Comparison of ENCODE assay signal across 27 cellular contexts in genomic region chr20:19083136-19083621, GRCh38.
"Had no signal": no experiment of that assay in that cellular context is flagged by ENCODE, and none has a peak within 500 bp of the region (broad histone marks: within the 10 kb centered on the region; RNA-seq: fewer than 3 reads in every experiment).

No MANE protein-coding gene starts in this region.

- H3K79me2 ChIP-seq: hepatocyte had no signal

- H3K4me3 Mint-ChIP-seq: memory B cell; naive thymus-derived CD4-positive, alpha-beta T cell; nephron; neural crest cell; stimulated activated effector memory CD8-positive, alpha-beta T cell treated with anti-CD3 and anti-CD28 coated beads, Interleukin-12 subunit alpha, Interleukin-12 subunit beta, amount 100 ng/mL, for 72 hours; stimulated activated naive CD8-positive, alpha-beta T cell treated with anti-CD3 and anti-CD28 coated beads, Interleukin-15, Interleukin-2, amounts not matched to agents 100 ng/mL and 50 ng/mL, for 24 hours had no signal

- H3K9me3 Mint-ChIP-seq: stimulated activated effector memory CD8-positive, alpha-beta T cell treated with anti-CD3 and anti-CD28 coated beads, Interleukin-12 subunit alpha, Interleukin-12 subunit beta, amount 100 ng/mL, for 72 hours; stimulated activated naive CD8-positive, alpha-beta T cell treated with anti-CD3 and anti-CD28 coated beads, Interleukin-15, Interleukin-2, amounts not matched to agents 100 ng/mL and 50 ng/mL, for 24 hours had no signal

- H3K27me3 ChIP-seq: hepatocyte, pancreas, sigmoid colon, spleen, suprapubic skin, tibial artery, upper lobe of right lung, uterus had no signal

- H3K9me3 ChIP-seq: left ventricle myocardium inferior, mucosa of descending colon, pancreas, prostate gland, sigmoid colon, spleen, suprapubic skin, thoracic aorta, tibial artery, upper lobe of right lung, uterus had no signal

- H3K4me3 ChIP-seq: hepatocyte, left ventricle myocardium inferior, lung, mucosa of descending colon, pancreas, prostate gland, sigmoid colon, spleen, suprapubic skin, thoracic aorta, tibial artery, upper lobe of right lung, uterus had no signal

- H3K4me1 Mint-ChIP-seq: memory B cell; neural crest cell; stimulated activated effector memory CD8-positive, alpha-beta T cell treated with anti-CD3 and anti-CD28 coated beads, Interleukin-12 subunit alpha, Interleukin-12 subunit beta, amount 100 ng/mL, for 72 hours had no signal

- H3K27me3 Mint-ChIP-seq: stimulated activated naive CD8-positive, alpha-beta T cell treated with anti-CD3 and anti-CD28 coated beads, Interleukin-15, Interleukin-2, amounts not matched to agents 100 ng/mL and 50 ng/mL, for 24 hours had no signal

- DNase-seq: left ventricle myocardium inferior; midbrain; mucosa of descending colon; naive thymus-derived CD4-positive, alpha-beta T cell; nucleus accumbens; pancreas; posterior cingulate gyrus; retina; sigmoid colon; small intestine; spleen; stimulated activated CD4-positive, alpha-beta T cell treated with anti-CD3 and anti-CD28 coated beads, Interleukin-4, amount 100 ng/mL, for 24 hours; stimulated activated naive CD4-positive, alpha-beta T cell; tibial artery; trophoblast cell; upper lobe of right lung; uterus had no signal

- H2AFZ ChIP-seq: hepatocyte had no signal

- H3K4me1 ChIP-seq: left ventricle myocardium inferior, pancreas, prostate gland, sigmoid colon, spleen, suprapubic skin, tibial artery, upper lobe of right lung, uterus had no signal

- ATAC-seq: mucosa of descending colon; naive thymus-derived CD4-positive, alpha-beta T cell; pancreas; stimulated activated effector memory CD8-positive, alpha-beta T cell treated with anti-CD3 and anti-CD28 coated beads, Interleukin-12 subunit alpha, Interleukin-12 subunit beta, amount 100 ng/mL, for 72 hours; upper lobe of right lung had no signal

- H3K36me3 ChIP-seq: left ventricle myocardium inferior, pancreas, prostate gland, sigmoid colon, spleen, suprapubic skin, thoracic aorta, tibial artery, upper lobe of right lung, uterus had no signal

- H3K27ac Mint-ChIP-seq: memory B cell; naive thymus-derived CD4-positive, alpha-beta T cell; nephron; stimulated activated effector memory CD8-positive, alpha-beta T cell treated with anti-CD3 and anti-CD28 coated beads, Interleukin-12 subunit alpha, Interleukin-12 subunit beta, amount 100 ng/mL, for 72 hours; stimulated activated naive CD8-positive, alpha-beta T cell treated with anti-CD3 and anti-CD28 coated beads, Interleukin-15, Interleukin-2, amounts not matched to agents 100 ng/mL and 50 ng/mL, for 24 hours had no signal

- H3K27ac ChIP-seq: hepatocyte, left ventricle myocardium inferior, pancreas, prostate gland, sigmoid colon, spleen, suprapubic skin, thoracic aorta, tibial artery, upper lobe of right lung, uterus had no signal

- H3K4me2 ChIP-seq: hepatocyte had no signal

- H3K36me3 Mint-ChIP-seq: memory B cell; naive thymus-derived CD4-positive, alpha-beta T cell; stimulated activated effector memory CD8-positive, alpha-beta T cell treated with anti-CD3 and anti-CD28 coated beads, Interleukin-12 subunit alpha, Interleukin-12 subunit beta, amount 100 ng/mL, for 72 hours had no signal

- FAIRE-seq: pancreas, small intestine had no signal
